Comparison of ENCODE assay signal across 1 cellular context in the genomic region with DNA sequence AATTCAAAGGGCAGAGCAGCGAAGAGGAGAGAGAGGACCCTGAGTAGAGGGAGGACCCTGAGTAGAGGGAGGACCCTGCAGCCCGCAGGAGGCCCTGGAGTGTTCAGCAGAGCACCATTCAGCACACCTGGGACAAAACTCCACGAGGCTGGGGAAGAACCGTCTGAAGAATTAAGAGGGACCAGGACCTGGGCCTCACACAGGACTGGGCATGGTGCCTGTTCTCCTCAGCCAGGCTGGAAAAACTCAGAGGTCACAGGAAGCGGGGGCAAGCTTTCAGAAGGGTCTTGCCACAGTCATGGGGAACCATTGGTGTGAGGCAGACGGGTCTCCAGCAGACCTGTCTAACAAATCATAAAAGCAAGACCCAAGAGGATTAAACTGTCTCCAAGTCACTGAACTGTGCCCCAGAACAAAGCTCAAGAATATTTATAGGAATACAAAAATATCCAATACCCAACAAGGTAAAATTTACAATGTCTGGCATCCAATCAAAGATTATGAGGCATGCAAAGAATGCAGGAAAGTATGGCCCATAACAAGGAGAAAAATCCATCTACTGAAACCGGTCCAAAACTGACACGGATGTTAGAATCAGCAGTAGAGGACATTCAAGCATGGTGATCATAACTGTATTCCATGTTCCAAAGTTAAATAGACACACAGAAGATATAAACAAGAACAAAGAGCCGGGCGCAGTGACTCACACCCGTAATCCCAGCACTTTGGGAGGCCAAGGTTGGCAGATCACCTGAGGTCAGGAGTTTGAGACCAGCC.
TF ChIP-seq lines count a peak whose summit lies in the region.

No MANE protein-coding gene starts in this region.

TF ChIP-seq in WTC11, 78 proteins besides CTCF, POLR2A, EP300 and RAD21 (continued from another document):
- TF ChIP-seq, protein P1, sequence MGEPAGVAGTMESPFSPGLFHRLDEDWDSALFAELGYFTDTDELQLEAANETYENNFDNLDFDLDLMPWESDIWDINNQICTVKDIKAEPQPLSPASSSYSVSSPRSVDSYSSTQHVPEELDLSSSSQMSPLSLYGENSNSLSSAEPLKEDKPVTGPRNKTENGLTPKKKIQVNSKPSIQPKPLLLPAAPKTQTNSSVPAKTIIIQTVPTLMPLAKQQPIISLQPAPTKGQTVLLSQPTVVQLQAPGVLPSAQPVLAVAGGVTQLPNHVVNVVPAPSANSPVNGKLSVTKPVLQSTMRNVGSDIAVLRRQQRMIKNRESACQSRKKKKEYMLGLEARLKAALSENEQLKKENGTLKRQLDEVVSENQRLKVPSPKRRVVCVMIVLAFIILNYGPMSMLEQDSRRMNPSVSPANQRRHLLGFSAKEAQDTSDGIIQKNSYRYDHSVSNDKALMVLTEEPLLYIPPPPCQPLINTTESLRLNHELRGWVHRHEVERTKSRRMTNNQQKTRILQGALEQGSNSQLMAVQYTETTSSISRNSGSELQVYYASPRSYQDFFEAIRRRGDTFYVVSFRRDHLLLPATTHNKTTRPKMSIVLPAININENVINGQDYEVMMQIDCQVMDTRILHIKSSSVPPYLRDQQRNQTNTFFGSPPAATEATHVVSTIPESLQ (CRISPR knock-in tag; IDR thresholded peaks at IDR 0.05): no peak
- no peak for TF ChIP-seq RORB (CRISPR knock-in tag; IDR thresholded peaks at IDR 0.05)
- TF ChIP-seq IRF1 (CRISPR knock-in tag; IDR thresholded peaks at IDR 0.05): no peak
- TF ChIP-seq USF2 (CRISPR knock-in tag; IDR thresholded peaks at IDR 0.05): no peak
